In the genomic region with DNA sequence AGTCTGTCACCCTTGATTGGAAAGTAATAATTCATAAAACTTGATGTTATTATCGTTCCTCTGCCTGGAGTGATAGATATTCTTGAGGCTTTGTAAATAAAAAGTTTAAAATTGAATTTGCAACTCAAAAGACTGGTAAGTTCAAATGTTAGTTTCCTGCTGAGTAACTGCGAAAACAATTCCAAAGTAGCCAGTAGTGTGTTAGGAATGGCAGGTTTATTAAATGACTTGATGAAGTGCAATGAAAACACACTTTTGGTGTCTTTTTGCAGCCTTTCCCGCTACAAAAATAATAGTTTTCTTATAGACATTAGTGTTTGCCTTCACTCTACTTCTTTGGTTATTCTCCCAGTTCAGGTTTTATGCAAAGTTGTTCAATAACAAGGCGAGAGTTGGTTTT, we compare ENCODE assay signal across 15 cellular contexts.
"Had no signal": no experiment of that assay in that cellular context is flagged by ENCODE, and none has a peak within 500 bp of the region (broad histone marks: within the 10 kb centered on the region; RNA-seq: fewer than 3 reads in every experiment).

No MANE protein-coding gene starts in this region.

- H3K27ac Mint-ChIP-seq: activated naive CD4-positive, alpha-beta T cell treated with anti-CD3 and anti-CD28 coated beads, Interleukin-2, amount 50 U/mL, for 24 hours; activated T-cell treated with anti-CD3 and anti-CD28 coated beads, Interleukin-2, amount 50 U/mL, for 72 hours; naive thymus-derived CD8-positive, alpha-beta T cell; type B pancreatic cell had no signal

- H3K4me3 Mint-ChIP-seq: activated naive CD4-positive, alpha-beta T cell treated with anti-CD3 and anti-CD28 coated beads, Interleukin-2, amount 50 U/mL, for 24 hours; activated T-cell treated with anti-CD3 and anti-CD28 coated beads, Interleukin-2, amount 50 U/mL, for 72 hours; naive thymus-derived CD8-positive, alpha-beta T cell had no signal

- H3K27ac ChIP-seq: adrenal gland, colonic mucosa, stomach had no signal

- ATAC-seq: activated T-cell treated with anti-CD3 and anti-CD28 coated beads, Interleukin-2, amount 50 U/mL, for 72 hours; naive thymus-derived CD8-positive, alpha-beta T cell had no signal

- H3K36me3 Mint-ChIP-seq: activated naive CD4-positive, alpha-beta T cell treated with anti-CD3 and anti-CD28 coated beads, Interleukin-2, amount 50 U/mL, for 24 hours; type B pancreatic cell had no signal

- FAIRE-seq: endometrium had no signal

- H3K4me1 ChIP-seq: adrenal gland, colonic mucosa, stomach had no signal

- DNase-seq: activated CD4-positive, alpha-beta T cell treated with anti-CD3 and anti-CD28 coated beads for 1 hour; activated gamma-delta T cell; activated T-cell treated with anti-CD3 and anti-CD28 coated beads, Interleukin-2, amount 50 U/mL, for 72 hours; adrenal gland; colonic mucosa; erythroblast; foreskin melanocyte; mesendoderm; naive thymus-derived CD8-positive, alpha-beta T cell; retina; stimulated activated CD4-positive, alpha-beta T cell treated with anti-CD3 and anti-CD28 coated beads, Interleukin-4, amount 100 ng/mL, for 1 hour; stomach had no signal

- H3K9me3 ChIP-seq: adrenal gland, colonic mucosa, stomach had no signal

- H3K9me3 Mint-ChIP-seq: type B pancreatic cell had no signal

- H3K27me3 Mint-ChIP-seq: type B pancreatic cell had no signal

- H3K27me3 ChIP-seq: adrenal gland, colonic mucosa, stomach had no signal

- H3K4me3 ChIP-seq: adrenal gland, colonic mucosa, stomach had no signal

- H3K36me3 ChIP-seq: adrenal gland, colonic mucosa, stomach had no signal

- H3K4me1 Mint-ChIP-seq: activated naive CD4-positive, alpha-beta T cell treated with anti-CD3 and anti-CD28 coated beads, Interleukin-2, amount 50 U/mL, for 24 hours; naive thymus-derived CD8-positive, alpha-beta T cell had no signal
